ENCODE assay signal across 18 cellular contexts in the genomic region with DNA sequence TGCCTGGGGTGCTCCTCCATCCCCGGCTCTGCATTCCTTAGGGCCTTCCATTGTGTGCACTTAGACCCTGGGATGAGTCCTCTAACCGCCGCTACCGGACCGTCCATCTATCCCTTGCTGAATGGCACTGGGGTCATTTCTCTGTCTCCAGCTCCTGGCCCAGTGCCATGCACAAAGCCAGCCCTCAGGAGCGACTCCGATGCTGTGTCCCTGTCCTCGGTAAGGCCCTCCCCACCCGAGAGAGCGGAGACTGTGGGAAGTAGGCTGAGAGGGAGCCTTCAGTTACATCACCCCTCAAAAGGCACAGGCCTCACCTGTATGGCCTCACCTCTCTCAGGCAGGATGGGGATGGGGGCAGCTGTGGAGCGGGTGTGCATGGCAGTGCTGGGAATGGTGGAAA. TPM values are rescaled to one million over a fixed set of nuclear protein-coding genes. Genes with fewer than 3 reads are reported as not detected.
DNase-seq lines count a peak whose midpoint lies in the region; ATAC-seq and TF ChIP-seq lines count a peak whose summit lies in the region.
"Had no signal": no experiment of that assay in that cellular context is flagged by ENCODE, and none has a peak within 500 bp of the region (broad histone marks: within the 10 kb centered on the region; RNA-seq: fewer than 3 reads in every experiment).

No MANE protein-coding gene starts in this region.

- POLR2A ChIA-PET in activated CD8-positive, alpha-beta T cell treated with anti-CD3 and anti-CD28 coated beads, Interleukin-2, amount 10 ng/mL, durations not matched to agents 7 days and 5 days (lab: Charles Lee) = no interaction called here
- POLR2A ChIA-PET in WTC11 (lab: Charles Lee) = no interaction called here

- H3K9me3 Mint-ChIP-seq in activated naive CD4-positive, alpha-beta T cell treated with anti-CD3 and anti-CD28 coated beads, Interleukin-2, amount 50 U/mL, for 24 hours = no peaks in the 10 kb centered on the region
- peaks cover 13% of the 10 kb centered on the region for H3K9me3 Mint-ChIP-seq in activated CD8-positive, alpha-beta T cell treated with anti-CD3 and anti-CD28 coated beads, Interleukin-2, amount 10 ng/mL, durations not matched to agents 7 days and 5 days (ENCODE audit: insufficient read depth)
- peaks cover 31% of the 10 kb centered on the region for H3K9me3 Mint-ChIP-seq in WTC11

- TF ChIP-seq CTCF in mucosa of descending colon (IDR thresholded peaks at IDR 0.05) (no peak), WTC11 (IDR thresholded peaks at IDR 0.05) (no peak)

- intact Hi-C loops in mucosa of descending colon (cut with DNase I, micrococcal nuclease) = no loop called here

- peaks cover 30% of the 10 kb centered on the region for H3K4me1 Mint-ChIP-seq in activated naive CD4-positive, alpha-beta T cell treated with anti-CD3 and anti-CD28 coated beads, Interleukin-2, amount 50 U/mL, for 24 hours
- peaks cover 22% of the 10 kb centered on the region for H3K4me1 Mint-ChIP-seq in activated CD8-positive, alpha-beta T cell treated with anti-CD3 and anti-CD28 coated beads, Interleukin-2, amount 10 ng/mL, durations not matched to agents 7 days and 5 days (ENCODE audit: low read depth)
- no peaks in the 10 kb centered on the region for H3K4me1 Mint-ChIP-seq in WTC11

- CTCF ChIA-PET in activated CD8-positive, alpha-beta T cell treated with anti-CD3 and anti-CD28 coated beads, Interleukin-2, amount 10 ng/mL, durations not matched to agents 7 days and 5 days (lab: Charles Lee) = no interaction called here
- CTCF ChIA-PET in WTC11 (lab: Charles Lee) = no interaction called here

- H3K36me3 Mint-ChIP-seq in activated naive CD4-positive, alpha-beta T cell treated with anti-CD3 and anti-CD28 coated beads, Interleukin-2, amount 50 U/mL, for 24 hours = peaks cover 11% of the 10 kb centered on the region
- peaks cover 30% of the 10 kb centered on the region for H3K36me3 Mint-ChIP-seq in activated CD8-positive, alpha-beta T cell treated with anti-CD3 and anti-CD28 coated beads, Interleukin-2, amount 10 ng/mL, durations not matched to agents 7 days and 5 days (ENCODE audit: low read depth)
- H3K36me3 Mint-ChIP-seq in WTC11 = peaks cover 30% of the 10 kb centered on the region

- no peaks in the 10 kb centered on the region for H3K36me3 ChIP-seq in mucosa of descending colon (ENCODE audit: low read depth)

- H3K9me3 ChIP-seq in mucosa of descending colon = no peaks in the 10 kb centered on the region

- H3K27me3 Mint-ChIP-seq in activated naive CD4-positive, alpha-beta T cell treated with anti-CD3 and anti-CD28 coated beads, Interleukin-2, amount 50 U/mL, for 24 hours = no peaks in the 10 kb centered on the region
- H3K27me3 Mint-ChIP-seq in activated CD8-positive, alpha-beta T cell treated with anti-CD3 and anti-CD28 coated beads, Interleukin-2, amount 10 ng/mL, durations not matched to agents 7 days and 5 days (ENCODE audit: low read depth) = no peaks in the 10 kb centered on the region
- no peaks in the 10 kb centered on the region for H3K27me3 Mint-ChIP-seq in WTC11 (ENCODE audit: low read depth)

- ATAC-seq in activated CD8-positive, alpha-beta T cell treated with anti-CD3 and anti-CD28 coated beads, Interleukin-2, amount 10 ng/mL, durations not matched to agents 7 days and 5 days = no peak
- ATAC-seq in mucosa of descending colon (peak; percentile 46), HG02852 (IDR thresholded peaks at IDR 0.05; ENCODE audit: unreplicated experiment) (no peak), WTC11 (no peak)

- H3K4me3 ChIP-seq in mucosa of descending colon = no peak overlapping the region

- DNase-seq in activated naive CD4-positive, alpha-beta T cell (lab: John Stamatoyannopoulos, UW) = no peak
- no peak for DNase-seq in activated CD8-positive, alpha-beta T cell treated with anti-CD3 and anti-CD28 coated beads, Interleukin-2, amount 10 ng/mL, durations not matched to agents 7 days and 5 days
- DNase-seq in mucosa of descending colon (no peak), ureter (ENCODE audit: low spot score) (peak; percentile 35), WTC11 (ENCODE audit: low spot score) (no peak)
- DNase-seq: DMS 273 treated with DMSO at 0.1 percent for 48 hours, GF-D8, NCI-H1048, NCI-H1436 treated with DMSO at 0.1 percent for 48 hours, NCI-H2081, NCI-H510A, NCI-H774, RPMI8226 had no signal

- no peak overlapping the region for H3K4me3 Mint-ChIP-seq in activated naive CD4-positive, alpha-beta T cell treated with anti-CD3 and anti-CD28 coated beads, Interleukin-2, amount 50 U/mL, for 24 hours
- H3K4me3 Mint-ChIP-seq in activated CD8-positive, alpha-beta T cell treated with anti-CD3 and anti-CD28 coated beads, Interleukin-2, amount 10 ng/mL, durations not matched to agents 7 days and 5 days = no peak overlapping the region
- H3K4me3 Mint-ChIP-seq in WTC11 = no peak overlapping the region

- H3K27ac Mint-ChIP-seq in activated naive CD4-positive, alpha-beta T cell treated with anti-CD3 and anti-CD28 coated beads, Interleukin-2, amount 50 U/mL, for 24 hours = peak overlapping the region; percentile 30
- peak overlapping the region; percentile 84 for H3K27ac Mint-ChIP-seq in activated CD8-positive, alpha-beta T cell treated with anti-CD3 and anti-CD28 coated beads, Interleukin-2, amount 10 ng/mL, durations not matched to agents 7 days and 5 days
- no peak overlapping the region for H3K27ac Mint-ChIP-seq in WTC11

- H3K4me1 ChIP-seq in mucosa of descending colon (ENCODE audit: low read depth) = no peaks in the 10 kb centered on the region

TF ChIP-seq in WTC11, 78 proteins besides CTCF, POLR2A, EP300 and RAD21 (continues in another document):
- TF ChIP-seq, protein P1, sequence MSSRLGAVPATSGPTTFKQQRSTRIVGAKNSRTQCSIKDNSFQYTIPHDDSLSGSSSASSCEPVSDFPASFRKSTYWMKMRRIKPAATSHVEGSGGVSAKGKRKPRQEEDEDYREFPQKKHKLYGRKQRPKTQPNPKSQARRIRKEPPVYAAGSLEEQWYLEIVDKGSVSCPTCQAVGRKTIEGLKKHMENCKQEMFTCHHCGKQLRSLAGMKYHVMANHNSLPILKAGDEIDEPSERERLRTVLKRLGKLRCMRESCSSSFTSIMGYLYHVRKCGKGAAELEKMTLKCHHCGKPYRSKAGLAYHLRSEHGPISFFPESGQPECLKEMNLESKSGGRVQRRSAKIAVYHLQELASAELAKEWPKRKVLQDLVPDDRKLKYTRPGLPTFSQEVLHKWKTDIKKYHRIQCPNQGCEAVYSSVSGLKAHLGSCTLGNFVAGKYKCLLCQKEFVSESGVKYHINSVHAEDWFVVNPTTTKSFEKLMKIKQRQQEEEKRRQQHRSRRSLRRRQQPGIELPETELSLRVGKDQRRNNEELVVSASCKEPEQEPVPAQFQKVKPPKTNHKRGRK (CRISPR knock-in tag; IDR thresholded peaks at IDR 0.05; ENCODE audit: borderline replicate concordance) = no peak
- TF ChIP-seq, protein P2, sequence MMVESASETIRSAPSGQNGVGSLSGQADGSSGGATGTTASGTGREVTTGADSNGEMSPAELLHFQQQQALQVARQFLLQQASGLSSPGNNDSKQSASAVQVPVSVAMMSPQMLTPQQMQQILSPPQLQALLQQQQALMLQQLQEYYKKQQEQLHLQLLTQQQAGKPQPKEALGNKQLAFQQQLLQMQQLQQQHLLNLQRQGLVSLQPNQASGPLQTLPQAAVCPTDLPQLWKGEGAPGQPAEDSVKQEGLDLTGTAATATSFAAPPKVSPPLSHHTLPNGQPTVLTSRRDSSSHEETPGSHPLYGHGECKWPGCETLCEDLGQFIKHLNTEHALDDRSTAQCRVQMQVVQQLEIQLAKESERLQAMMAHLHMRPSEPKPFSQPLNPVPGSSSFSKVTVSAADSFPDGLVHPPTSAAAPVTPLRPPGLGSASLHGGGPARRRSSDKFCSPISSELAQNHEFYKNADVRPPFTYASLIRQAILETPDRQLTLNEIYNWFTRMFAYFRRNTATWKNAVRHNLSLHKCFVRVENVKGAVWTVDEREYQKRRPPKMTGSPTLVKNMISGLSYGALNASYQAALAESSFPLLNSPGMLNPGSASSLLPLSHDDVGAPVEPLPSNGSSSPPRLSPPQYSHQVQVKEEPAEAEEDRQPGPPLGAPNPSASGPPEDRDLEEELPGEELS (CRISPR knock-in tag; IDR thresholded peaks at IDR 0.05) = no peak
- TF ChIP-seq, protein P3, sequence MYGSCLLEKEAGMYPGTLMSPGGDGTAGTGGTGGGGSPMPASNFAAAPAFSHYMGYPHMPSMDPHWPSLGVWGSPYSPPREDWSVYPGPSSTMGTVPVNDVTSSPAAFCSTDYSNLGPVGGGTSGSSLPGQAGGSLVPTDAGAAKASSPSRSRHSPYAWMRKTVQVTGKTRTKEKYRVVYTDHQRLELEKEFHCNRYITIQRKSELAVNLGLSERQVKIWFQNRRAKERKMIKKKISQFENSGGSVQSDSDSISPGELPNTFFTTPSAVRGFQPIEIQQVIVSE (CRISPR knock-in tag; IDR thresholded peaks at IDR 0.05; ENCODE audit: borderline replicate concordance) = no peak
- TF ChIP-seq, protein P4, sequence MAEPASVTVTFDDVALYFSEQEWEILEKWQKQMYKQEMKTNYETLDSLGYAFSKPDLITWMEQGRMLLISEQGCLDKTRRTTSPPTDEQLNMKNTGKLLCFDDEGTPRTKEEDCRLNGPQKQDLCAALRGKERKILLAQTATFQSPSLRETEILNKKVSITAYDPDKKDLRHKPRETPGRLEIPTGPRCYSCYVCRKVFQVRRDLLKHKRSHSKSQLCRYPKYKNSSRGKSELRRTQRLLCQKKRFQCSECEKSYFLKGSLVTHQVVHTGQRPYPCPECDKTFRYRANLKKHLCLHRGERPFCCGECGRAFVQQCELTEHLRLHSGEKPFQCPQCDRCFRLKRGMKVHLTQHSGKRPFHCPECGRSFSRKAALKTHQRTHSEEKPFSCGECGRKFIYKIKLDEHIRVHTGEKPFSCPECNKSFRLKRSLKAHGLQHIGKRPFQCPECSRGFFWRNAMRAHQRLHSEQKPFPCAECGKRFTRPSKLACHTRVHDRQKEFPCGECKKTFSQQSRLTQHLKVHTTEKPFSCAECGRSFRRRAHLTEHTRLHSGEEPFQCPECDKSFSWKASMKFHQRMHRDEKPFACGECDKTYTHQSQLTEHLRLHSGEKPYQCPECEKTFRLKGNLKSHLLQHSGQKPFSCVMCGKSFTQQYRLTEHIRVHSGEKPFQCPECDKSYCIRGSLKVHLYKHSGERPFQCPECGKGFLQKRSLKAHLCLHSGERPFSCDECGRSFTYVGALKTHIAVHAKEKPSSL (CRISPR knock-in tag; conservative IDR thresholded peaks at IDR 0.05) = no peak

RNA-seq across cellular contexts. Expression of a gene that starts 33.8 kb away (rescaled TPM):
- total RNA-seq in activated CD8-positive, alpha-beta T cell treated with anti-CD3 and anti-CD28 coated beads, Interleukin-2, amount 10 ng/mL, durations not matched to agents 7 days and 5 days = under 1 TPM in 1 of 2 experiments, not detected in 1; 0.05 TPM
- total RNA-seq in mucosa of descending colon (100 to 1,000 TPM; 170 to 415 (median 318) TPM), ureter (0.08 TPM), WTC11 (2021) (2.1 to 2.8 TPM (median 2.3 TPM) in 3 replicates)
- total RNA-seq: A673, Daoy, MCF 10A had no signal

RNA-seq across cellular contexts. Expression of a gene that starts 57.2 kb away (rescaled TPM):
- total RNA-seq in activated CD8-positive, alpha-beta T cell treated with anti-CD3 and anti-CD28 coated beads, Interleukin-2, amount 10 ng/mL, durations not matched to agents 7 days and 5 days = 1 to 10 TPM in 1 of 2 experiments, under 1 TPM in 1; 0.53 to 1.7 TPM
- total RNA-seq in mucosa of descending colon (100 to 1,000 TPM in 2 of 3 donors, 10 to 100 TPM in 1; 29.5 to 147 (median 112) TPM), ureter (84.4 TPM), WTC11 (2021) (0.34 to 0.77 TPM (median 0.57 TPM) in 3 replicates)
- total RNA-seq: Daoy had no signal

Comparison
In these comparisons a context has a peak if more than half of its experiments do, and no peak if none do; other contexts are left out.
1. RNA of a gene that starts 33.8 kb away (total RNA-seq): 170 to 415 TPM in mucosa of descending colon; 2.1 to 2.8 TPM in WTC11, 0.08 TPM in ureter (single experiment) and 0.05 TPM in activated CD8-positive, alpha-beta T cell treated with anti-CD3 and anti-CD28 coated beads, Interleukin-2, amount 10 ng/mL, durations not matched to agents 7 days and 5 days; every median in the first group is over 10 times any median in the second.
2. RNA of a gene that starts 57.2 kb away (total RNA-seq): 29.5 to 147 TPM in mucosa of descending colon and 84.4 TPM in ureter (single experiment); 0.53 to 1.7 TPM in activated CD8-positive, alpha-beta T cell treated with anti-CD3 and anti-CD28 coated beads, Interleukin-2, amount 10 ng/mL, durations not matched to agents 7 days and 5 days and 0.34 to 0.77 TPM in WTC11; every median in the first group is over 10 times any median in the second.